ENCODE assay signal across 1 cellular context in the genomic region with DNA sequence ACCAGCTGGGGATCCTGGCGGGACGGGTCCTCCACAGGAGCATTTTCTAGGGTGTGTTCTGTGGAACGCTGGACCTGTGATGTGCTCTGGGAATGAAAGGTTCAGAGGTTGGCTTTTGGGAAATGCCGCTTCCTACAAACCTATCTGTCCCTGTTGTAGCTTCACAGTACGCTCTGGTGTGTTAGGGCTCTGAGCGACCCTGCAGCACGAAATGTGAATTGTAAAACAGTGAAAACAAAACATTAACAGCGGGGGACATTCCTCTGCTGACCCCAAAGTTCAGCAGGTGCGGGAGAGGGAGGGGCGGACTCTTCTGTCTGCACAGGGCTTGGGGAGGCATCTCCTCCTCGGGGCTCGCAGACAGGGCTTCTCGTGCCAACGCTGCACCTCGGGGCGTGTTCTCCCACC.
TF ChIP-seq lines count a peak whose summit lies in the region.

No MANE protein-coding gene starts in this region.

TF ChIP-seq in A549, 52 proteins besides CTCF, POLR2A, EP300 and RAD21 (continued from another document):
- no peak for TF ChIP-seq EHF (CRISPR knock-in tag; IDR thresholded peaks at IDR 0.05)
- TF ChIP-seq, protein P1, sequence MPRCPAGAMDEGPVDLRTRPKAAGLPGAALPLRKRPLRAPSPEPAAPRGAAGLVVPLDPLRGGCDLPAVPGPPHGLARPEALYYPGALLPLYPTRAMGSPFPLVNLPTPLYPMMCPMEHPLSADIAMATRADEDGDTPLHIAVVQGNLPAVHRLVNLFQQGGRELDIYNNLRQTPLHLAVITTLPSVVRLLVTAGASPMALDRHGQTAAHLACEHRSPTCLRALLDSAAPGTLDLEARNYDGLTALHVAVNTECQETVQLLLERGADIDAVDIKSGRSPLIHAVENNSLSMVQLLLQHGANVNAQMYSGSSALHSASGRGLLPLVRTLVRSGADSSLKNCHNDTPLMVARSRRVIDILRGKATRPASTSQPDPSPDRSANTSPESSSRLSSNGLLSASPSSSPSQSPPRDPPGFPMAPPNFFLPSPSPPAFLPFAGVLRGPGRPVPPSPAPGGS (IDR thresholded peaks at IDR 0.05), result no peak
- TF ChIP-seq SREBF2 (IDR thresholded peaks at IDR 0.05), result no peak
- TF ChIP-seq HDAC2 (IDR thresholded peaks at IDR 0.05), result no peak
